In the genomic region with DNA sequence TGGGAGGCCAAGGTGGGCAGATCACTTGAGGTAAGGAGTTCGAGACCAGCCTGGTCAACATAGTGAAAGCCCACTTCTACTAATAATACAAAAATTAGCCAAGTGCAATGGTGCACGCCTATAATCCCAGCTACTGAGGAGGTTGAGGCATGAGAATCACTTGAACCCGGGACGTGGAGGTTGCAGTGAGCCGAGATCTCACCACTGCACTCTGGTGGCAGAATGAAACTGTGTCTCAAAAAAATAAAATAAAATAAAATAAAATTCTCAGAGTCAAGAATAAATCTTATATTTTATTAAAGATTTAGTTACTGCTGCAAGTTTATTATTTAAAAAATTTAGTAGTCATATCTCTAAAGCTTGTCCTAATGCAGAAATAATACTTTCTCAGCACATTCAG, we compare ENCODE assay signal across 21 cellular contexts. TPM values are rescaled to one million over a fixed set of nuclear protein-coding genes. Genes with fewer than 3 reads are reported as not detected.
A peak's percentile ranks its signal among the peaks of the same experiment; 100 is the strongest.
DNase-seq lines count a peak whose midpoint lies in the region; FAIRE-seq and TF ChIP-seq lines count a peak whose summit lies in the region.
"Had no signal": no experiment of that assay in that cellular context is flagged by ENCODE, and none has a peak within 500 bp of the region (broad histone marks: within the 10 kb centered on the region; RNA-seq: fewer than 3 reads in every experiment).

No MANE protein-coding gene starts in this region.

- no peak overlapping the region for H2AFZ ChIP-seq in Karpas-422 (ENCODE audit: low read length)

- no peak overlapping the region for H3K27ac ChIP-seq in Karpas-422 (ENCODE audit: low read length)
- no peak overlapping the region for H3K27ac ChIP-seq in caudate nucleus (ENCODE audit: low read depth, low read length)
- no peak overlapping the region for H3K27ac ChIP-seq in SJCRH30
- H3K27ac ChIP-seq: BLaER1, neutrophil, skin epidermis, suprapubic skin had no signal

- H4K20me1 ChIP-seq in Karpas-422 (ENCODE audit: insufficient read depth, low read depth, low read length): no peaks in the 10 kb centered on the region
- H4K20me1 ChIP-seq: BLaER1 had no signal

- no peak overlapping the region for H3K9ac ChIP-seq in Karpas-422 (ENCODE audit: low read length)
- H3K9ac ChIP-seq: BLaER1 had no signal

- no peaks in the 10 kb centered on the region for H3K36me3 ChIP-seq in Karpas-422 (ENCODE audit: insufficient read depth, low read length)
- H3K36me3 ChIP-seq in SJCRH30: no peaks in the 10 kb centered on the region
- H3K36me3 ChIP-seq: BLaER1, neutrophil, suprapubic skin had no signal

- H3K27me3 ChIP-seq in Karpas-422 (ENCODE audit: low read length) (no peaks in the 10 kb centered on the region), SJCRH30 (no peaks in the 10 kb centered on the region; the same call in 1 of the 2 replicates)
- H3K27me3 ChIP-seq: BLaER1, suprapubic skin had no signal

- H3K9me3 ChIP-seq in Karpas-422 (ENCODE audit: low read length) (no peaks in the 10 kb centered on the region), SJCRH30 (replicated peaks) (no peaks in the 10 kb centered on the region)
- H3K9me3 ChIP-seq: BLaER1, neutrophil, suprapubic skin had no signal

- TF ChIP-seq CTCF in D721Med (IDR thresholded peaks at IDR 0.05; ENCODE audit: insufficient read depth, missing control alignments): peak; percentile 10
- TF ChIP-seq CTCF in epithelial cell of esophagus (IDR thresholded peaks at IDR 0.05; ENCODE audit: insufficient read depth, low read depth, low read length, missing control alignments): peak; percentile 22
- peak; percentile 20 for TF ChIP-seq CTCF in progenitor cell of endocrine pancreas (IDR thresholded peaks at IDR 0.05; ENCODE audit: unreplicated experiment)

- H3K9me3 Mint-ChIP-seq in progenitor cell of endocrine pancreas (ENCODE audit: low read depth): no peaks in the 10 kb centered on the region
- H3K9me3 Mint-ChIP-seq: activated T-helper 17 cell treated with anti-CD3 and anti-CD28 coated beads, Interleukin-2, amount 50 U/mL, for 72 hours had no signal

- no peaks in the 10 kb centered on the region for H3K79me2 ChIP-seq in Karpas-422 (ENCODE audit: low read length)

- H3K27ac Mint-ChIP-seq in progenitor cell of endocrine pancreas: no peak overlapping the region
- H3K27ac Mint-ChIP-seq: activated T-helper 17 cell treated with anti-CD3 and anti-CD28 coated beads, Interleukin-2, amount 50 U/mL, for 72 hours had no signal

- no peak for FAIRE-seq in D721Med (lab: Jason Lieb, UNC)
- FAIRE-seq: bronchial epithelial cell had no signal

- H3K4me1 ChIP-seq in Karpas-422 (ENCODE audit: low read length) (peaks cover 2% of the 10 kb centered on the region; the same call in 1 of the 2 replicates), SJCRH30 (no peaks in the 10 kb centered on the region)

- no peak overlapping the region for H3K4me3 ChIP-seq in Karpas-422 (ENCODE audit: low read length)
- no peak overlapping the region for H3K4me3 ChIP-seq in epithelial cell of esophagus (ENCODE audit: low read length)
- H3K4me3 ChIP-seq in SJCRH30: no peak overlapping the region
- H3K4me3 ChIP-seq: BLaER1, skin epidermis, suprapubic skin had no signal

- H3K4me3 Mint-ChIP-seq in progenitor cell of endocrine pancreas (ENCODE audit: low read depth): no peak overlapping the region
- H3K4me3 Mint-ChIP-seq: activated T-helper 17 cell treated with anti-CD3 and anti-CD28 coated beads, Interleukin-2, amount 50 U/mL, for 72 hours had no signal

- no peaks in the 10 kb centered on the region for H3K4me1 Mint-ChIP-seq in progenitor cell of endocrine pancreas (ENCODE audit: low read depth)
- H3K4me1 Mint-ChIP-seq: activated T-helper 17 cell treated with anti-CD3 and anti-CD28 coated beads, Interleukin-2, amount 50 U/mL, for 72 hours had no signal

- no peaks in the 10 kb centered on the region for H3K9me2 ChIP-seq in Karpas-422 (replicated peaks; ENCODE audit: insufficient read depth, low read length)

- DNase-seq in D721Med (ENCODE audit: insufficient read length, low spot score) (no peak), Karpas-422 (peak; percentile 47), epithelial cell of esophagus (ENCODE audit: low read depth) (no peak), progenitor cell of endocrine pancreas (ENCODE audit: low spot score, unreplicated experiment) (no peak), UCSD-AML1 (lab: John Stamatoyannopoulos, UW; ENCODE audit: unreplicated experiment) (no peak), caudate nucleus (lab: John Stamatoyannopoulos, UW) (no peak), SJCRH30 (no peak), germinal center (ENCODE audit: low spot score) (no peak)
- DNase-seq: activated CD4-positive, alpha-beta T cell treated with anti-CD3 and anti-CD28 coated beads for 1 hour; DMS153; foreskin melanocyte; left colon; NCI-H187 treated with DMSO at 0.1 percent for 48 hours; NCI-H446; SHP77 treated with DMSO at 0.1 percent for 48 hours had no signal

- H3K36me3 Mint-ChIP-seq in progenitor cell of endocrine pancreas (ENCODE audit: insufficient read depth): no peaks in the 10 kb centered on the region

- peaks cover 5% of the 10 kb centered on the region for H3K27me3 Mint-ChIP-seq in progenitor cell of endocrine pancreas

- no peak overlapping the region for H3K4me2 ChIP-seq in Karpas-422 (ENCODE audit: low read depth, low read length, poor library complexity, severe bottlenecking)
- H3K4me2 ChIP-seq: BLaER1 had no signal

RNA-seq across cellular contexts. Expression of a gene that starts 29.7 kb away (rescaled TPM):
- total RNA-seq in Karpas-422 (2014; rRNA removed; shearing (Covaris generic); ENCODE audit: low replicate concordance): not detected in 2 replicates
- 4.9 and 5.9 TPM in 2 replicates for total RNA-seq in progenitor cell of endocrine pancreas
- total RNA-seq in SJCRH30 (2014; rRNA removed; shearing (Covaris generic)): 5.3 and 5.4 TPM in 2 replicates

RNA-seq across cellular contexts. Expression of a gene that starts 55.3 kb away (rescaled TPM):
- total RNA-seq in Karpas-422 (2014; rRNA removed; shearing (Covaris generic); ENCODE audit: low replicate concordance): 23.7 and 34.9 TPM in 2 replicates
- 55.2 and 60.6 TPM in 2 replicates for total RNA-seq in progenitor cell of endocrine pancreas
- 54.3 and 56.2 TPM in 2 replicates for total RNA-seq in SJCRH30 (2014; rRNA removed; shearing (Covaris generic))
